Comparison of ENCODE assay signal across 15 cellular contexts in the genomic region with DNA sequence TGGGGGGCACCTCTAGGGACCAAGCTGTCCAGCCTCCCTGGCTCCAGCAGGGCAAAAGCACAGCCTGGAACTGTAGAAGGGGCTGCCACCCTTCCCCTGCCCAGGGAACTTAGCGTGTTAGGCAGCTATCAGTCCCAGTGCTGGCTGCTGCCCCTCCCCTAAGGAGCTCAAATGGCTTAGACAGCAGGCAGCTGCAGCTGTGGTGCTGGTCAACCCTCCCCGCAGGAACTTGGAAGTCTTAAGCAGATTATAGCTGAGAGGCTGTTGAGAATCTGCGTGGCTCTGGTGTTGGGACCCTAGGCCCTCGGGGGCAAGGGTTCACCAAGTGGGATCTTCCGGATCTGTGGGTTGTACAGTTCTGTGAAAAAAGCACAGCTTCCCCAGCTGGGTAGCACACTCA.
"Had no signal": no experiment of that assay in that cellular context is flagged by ENCODE, and none has a peak within 500 bp of the region (broad histone marks: within the 10 kb centered on the region; RNA-seq: fewer than 3 reads in every experiment).

No MANE protein-coding gene starts in this region.

- H3K27ac ChIP-seq: foreskin keratinocyte, heart left ventricle, pancreas had no signal

- H3K36me3 ChIP-seq: heart left ventricle, pancreas had no signal

- H3K4me1 Mint-ChIP-seq: naive thymus-derived CD8-positive, alpha-beta T cell had no signal

- DNase-seq: effector memory CD8-positive, alpha-beta T cell; erythroblast; foreskin keratinocyte; heart left ventricle; hippocampal formation; kidney glomerular epithelial cell; nucleus accumbens; pancreas; right cardiac atrium; small intestine; stimulated activated CD4-positive, alpha-beta T cell treated with anti-CD3 and anti-CD28 coated beads, Interleukin-2, amount 100 ng/mL, for 48 hours; stimulated activated naive CD4-positive, alpha-beta T cell treated with Interleukin-2 at 50 U/mL for 16 hours had no signal

- H3K36me3 Mint-ChIP-seq: type B pancreatic cell had no signal

- H3K4me3 Mint-ChIP-seq: effector memory CD8-positive, alpha-beta T cell; naive thymus-derived CD8-positive, alpha-beta T cell; type B pancreatic cell had no signal

- H3K27ac Mint-ChIP-seq: effector memory CD8-positive, alpha-beta T cell; naive thymus-derived CD8-positive, alpha-beta T cell; progenitor cell of endocrine pancreas; type B pancreatic cell had no signal

- H3K27me3 ChIP-seq: foreskin keratinocyte, heart left ventricle, pancreas had no signal

- ATAC-seq: effector memory CD8-positive, alpha-beta T cell; foreskin keratinocyte; heart left ventricle; naive thymus-derived CD8-positive, alpha-beta T cell; pancreas; right cardiac atrium had no signal

- H3K9me3 Mint-ChIP-seq: type B pancreatic cell had no signal

- H3K9me3 ChIP-seq: pancreas had no signal

- H3K4me1 ChIP-seq: foreskin keratinocyte, heart left ventricle, pancreas had no signal

- H3K27me3 Mint-ChIP-seq: effector memory CD8-positive, alpha-beta T cell; naive thymus-derived CD8-positive, alpha-beta T cell; progenitor cell of endocrine pancreas; type B pancreatic cell had no signal

- H3K4me3 ChIP-seq: heart left ventricle, pancreas had no signal
